9 cellular contexts compared by ENCODE assay signal in genomic region chr3:12350151-12350813, GRCh38.
DNase-seq lines count a peak whose midpoint lies in the region; ATAC-seq and TF ChIP-seq lines count a peak whose summit lies in the region.
"Had no signal": no experiment of that assay in that cellular context is flagged by ENCODE, and none has a peak within 500 bp of the region (broad histone marks: within the 10 kb centered on the region; RNA-seq: fewer than 3 reads in every experiment).

No MANE protein-coding gene starts in this region.

- in situ Hi-C loops in brain microvascular endothelial cell (cut with HindIII; ENCODE audit: low pct_ligation_motif_present, low sequenced_read_pairs) = no loop called here

- H3K27me3 ChIP-seq in colonic mucosa = no peaks in the 10 kb centered on the region
- no peaks in the 10 kb centered on the region for H3K27me3 ChIP-seq in lower lobe of right lung (ENCODE audit: low read depth)
- H3K27me3 ChIP-seq in tibial nerve = no peaks in the 10 kb centered on the region
- no peaks in the 10 kb centered on the region for H3K27me3 ChIP-seq in brain microvascular endothelial cell (replicated peaks)

- H3K36me3 ChIP-seq in colonic mucosa (no peaks in the 10 kb centered on the region), lower lobe of right lung (no peaks in the 10 kb centered on the region), tibial nerve (no peaks in the 10 kb centered on the region), brain microvascular endothelial cell (replicated peaks) (no peaks in the 10 kb centered on the region)

- TF ChIP-seq POLR2A in tibial nerve (IDR thresholded peaks at IDR 0.05) = no peak

- intact Hi-C loops in colonic mucosa (cut with DNase I) (no loop called here), lower lobe of right lung (cut with DNase I) (no loop called here)

- no peak overlapping the region for H3K27ac ChIP-seq in colonic mucosa
- H3K27ac ChIP-seq in lower lobe of right lung = no peak overlapping the region
- H3K27ac ChIP-seq in tibial nerve = peak overlapping the region in 1 of 4 donors; percentile 46
- H3K27ac ChIP-seq in brain microvascular endothelial cell = no peak overlapping the region

- TF ChIP-seq CTCF in colonic mucosa (IDR thresholded peaks at IDR 0.05) (no peak), lower lobe of right lung (IDR thresholded peaks at IDR 0.05) (no peak), tibial nerve (IDR thresholded peaks at IDR 0.05) (no peak), brain microvascular endothelial cell (IDR thresholded peaks at IDR 0.05; ENCODE audit: low read depth, low read length, missing control alignments) (no peak)

- TF ChIP-seq EP300 in tibial nerve (IDR thresholded peaks at IDR 0.05) = peak; percentile 36 to 90

- peak; percentile 67 to 81 for ATAC-seq in lower lobe of right lung
- ATAC-seq in HG03025 (IDR thresholded peaks at IDR 0.05; ENCODE audit: low FRiP score, unreplicated experiment) = no peak
- ATAC-seq in GM18907 (IDR thresholded peaks at IDR 0.05; ENCODE audit: unreplicated experiment) = no peak
- no peak for ATAC-seq in HG02642 (IDR thresholded peaks at IDR 0.05; ENCODE audit: poor library complexity, unreplicated experiment)
- ATAC-seq: natural killer cell treated with Interleukin-12 subunit alpha and Interleukin-12 subunit beta and Interleukin-15 and Interleukin-18, amount 100 ng/mL, for 72 hours had no signal

- H3K9ac ChIP-seq in colonic mucosa (ENCODE audit: low read depth in 2 of 2, low read length in 2 of 2) = no peak overlapping the region

- H3K4me3 ChIP-seq in colonic mucosa (no peak overlapping the region), lower lobe of right lung (no peak overlapping the region), tibial nerve (no peak overlapping the region), brain microvascular endothelial cell (ENCODE audit: low read depth, low read length) (no peak overlapping the region)

- H3K4me1 ChIP-seq in colonic mucosa (peaks cover 3% of the 10 kb centered on the region), lower lobe of right lung (peaks cover 26% of the 10 kb centered on the region), tibial nerve (peaks cover 0 to 32% (median 8%) of the 10 kb centered on the region in 4 donors)

- H3K9me3 ChIP-seq in colonic mucosa (no peaks in the 10 kb centered on the region), lower lobe of right lung (no peaks in the 10 kb centered on the region), tibial nerve (no peaks in the 10 kb centered on the region)

- 23 to 35% methylated on average over 8 of the region's 8 CpGs for WGBS in tibial nerve, 2 donors

- DNase-seq in NOMO-1 (lab: John Stamatoyannopoulos, UW; ENCODE audit: unreplicated experiment in 2 of 2) (peak; percentile 82 to 89), colonic mucosa (peak; percentile 59), lower lobe of right lung (peak; percentile 53), tibial nerve (ENCODE audit: low spot score in 2 of 2) (peak in 1 of 2 donors; percentile 67), brain microvascular endothelial cell (no peak)

Comparison
In these comparisons a context has a peak if more than half of its experiments do, and no peak if none do; other contexts are left out.
1. ATAC-seq: peak in lower lobe of right lung (2 of 2); none in HG03025 (single experiment), GM18907 (single experiment) and HG02642 (single experiment).